In the genomic region with DNA sequence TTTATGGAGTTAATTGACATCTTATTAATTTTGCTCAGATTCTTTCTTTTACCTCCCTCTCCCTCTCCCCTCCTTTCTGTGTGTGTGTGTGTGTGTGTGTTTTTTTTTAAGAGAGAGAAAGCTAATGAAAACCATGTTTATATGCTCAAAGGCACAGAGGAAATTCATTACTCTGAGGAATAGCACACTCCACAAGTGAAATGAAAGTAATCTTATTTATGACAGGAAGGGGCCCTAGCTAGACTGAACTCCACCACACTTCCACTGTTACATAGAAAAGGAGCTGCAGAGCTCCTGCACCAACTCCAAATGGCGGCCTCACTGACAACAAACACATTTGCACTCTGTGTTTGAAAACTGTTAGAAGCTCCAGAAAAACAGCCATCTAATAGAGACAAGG, we compare ENCODE assay signal across 8 cellular contexts.
DNase-seq lines count a peak whose midpoint lies in the region; ATAC-seq and TF ChIP-seq lines count a peak whose summit lies in the region.

No MANE protein-coding gene starts in this region.

- H3K4me1 Mint-ChIP-seq in activated T-helper 1 cell treated with anti-CD3 and anti-CD28 coated beads, Interleukin-12 subunit alpha, Interleukin-12 subunit beta, Interleukin-2, Interleukin-4 antibody, amounts not matched to agents 30 ng/mL and 10 ng/mL and 1 ng/mL, durations not matched to agents 14 hours and 24 hours and 36 hours (ENCODE audit: low read depth), result peaks cover 32% of the 10 kb centered on the region
- H3K4me1 Mint-ChIP-seq in WTC11, result peaks cover 11% of the 10 kb centered on the region; the same call in 1 of the 2 replicates

- peak overlapping the region; percentile 61 for H3K4me2 ChIP-seq in osteoblast (ENCODE audit: insufficient read depth, low read length)

- intact Hi-C loops in activated T-helper 1 cell treated with anti-CD3 and anti-CD28 coated beads, Interleukin-12 subunit alpha, Interleukin-12 subunit beta, Interleukin-2, Interleukin-4 antibody, amounts not matched to agents 30 ng/mL and 10 ng/mL and 1 ng/mL, durations not matched to agents 14 hours and 24 hours and 36 hours (cut with micrococcal nuclease), result loop anchor here (10.0 kb wide), 4 partner anchors 422 to 1052 kb away; partner anchors contain the start of gene CHIC2

- DNase-seq in activated T-helper 1 cell treated with anti-CD3 and anti-CD28 coated beads, Interleukin-12 subunit alpha, Interleukin-12 subunit beta, Interleukin-2, Interleukin-4 antibody, amounts not matched to agents 30 ng/mL and 10 ng/mL and 1 ng/mL, durations not matched to agents 14 hours and 24 hours and 36 hours (ENCODE audit: low spot score), result no peak
- DNase-seq in osteoblast (ENCODE audit: insufficient read length, low spot score, missing footprints) (no peak), WTC11 (ENCODE audit: low spot score) (no peak), germinal center (ENCODE audit: low spot score) (no peak), omental fat pad (ENCODE audit: low spot score) (no peak), NCI-H2081 treated with DMSO at 0.1 percent for 48 hours (lab: John Stamatoyannopoulos, UW) (no peak)

- POLR2A ChIA-PET in WTC11 (lab: Charles Lee), result no interaction called here

- no peaks in the 10 kb centered on the region for H3K79me2 ChIP-seq in osteoblast (ENCODE audit: insufficient read depth, low read length)

- H3K4me3 ChIP-seq in osteoblast (ENCODE audit: insufficient read depth, low read length), result peak overlapping the region; percentile 14

- no peaks in the 10 kb centered on the region for H4K20me1 ChIP-seq in osteoblast (ENCODE audit: insufficient read depth, low read length)

- H3K36me3 ChIP-seq in osteoblast (ENCODE audit: insufficient read depth, low read length), result no peaks in the 10 kb centered on the region

- H3K27me3 Mint-ChIP-seq in activated T-helper 1 cell treated with anti-CD3 and anti-CD28 coated beads, Interleukin-12 subunit alpha, Interleukin-12 subunit beta, Interleukin-2, Interleukin-4 antibody, amounts not matched to agents 30 ng/mL and 10 ng/mL and 1 ng/mL, durations not matched to agents 14 hours and 24 hours and 36 hours (ENCODE audit: insufficient read depth), result no peaks in the 10 kb centered on the region
- no peaks in the 10 kb centered on the region for H3K27me3 Mint-ChIP-seq in WTC11 (ENCODE audit: low read depth)

- H3K4me1 ChIP-seq in osteoblast (ENCODE audit: insufficient read depth, low read length), result peaks cover 43% of the 10 kb centered on the region

- peak overlapping the region; percentile 20 for H3K27ac ChIP-seq in osteoblast (ENCODE audit: low read depth, low read length)

- H3K9me3 ChIP-seq in osteoblast (ENCODE audit: low read depth, low read length), result no peaks in the 10 kb centered on the region

- peak overlapping the region; percentile 59 for H3K4me3 Mint-ChIP-seq in activated T-helper 1 cell treated with anti-CD3 and anti-CD28 coated beads, Interleukin-12 subunit alpha, Interleukin-12 subunit beta, Interleukin-2, Interleukin-4 antibody, amounts not matched to agents 30 ng/mL and 10 ng/mL and 1 ng/mL, durations not matched to agents 14 hours and 24 hours and 36 hours
- H3K4me3 Mint-ChIP-seq in WTC11, result no peak overlapping the region

- peak overlapping the region; percentile 69 for H2AFZ ChIP-seq in osteoblast (ENCODE audit: low read length)

- H3K27ac Mint-ChIP-seq in activated T-helper 1 cell treated with anti-CD3 and anti-CD28 coated beads, Interleukin-12 subunit alpha, Interleukin-12 subunit beta, Interleukin-2, Interleukin-4 antibody, amounts not matched to agents 30 ng/mL and 10 ng/mL and 1 ng/mL, durations not matched to agents 14 hours and 24 hours and 36 hours, result peak overlapping the region; percentile 83
- H3K27ac Mint-ChIP-seq in WTC11, result no peak overlapping the region

- peak; percentile 80 for ATAC-seq in GM19043 (IDR thresholded peaks at IDR 0.05; ENCODE audit: low read depth, unreplicated experiment)
- peak; percentile 73 for ATAC-seq in HG02884 (IDR thresholded peaks at IDR 0.05; ENCODE audit: unreplicated experiment)
- no peak for ATAC-seq in WTC11
- ATAC-seq in omental fat pad (ENCODE audit: low FRiP score), result no peak

- no peaks in the 10 kb centered on the region for H3K36me3 Mint-ChIP-seq in activated T-helper 1 cell treated with anti-CD3 and anti-CD28 coated beads, Interleukin-12 subunit alpha, Interleukin-12 subunit beta, Interleukin-2, Interleukin-4 antibody, amounts not matched to agents 30 ng/mL and 10 ng/mL and 1 ng/mL, durations not matched to agents 14 hours and 24 hours and 36 hours (ENCODE audit: low read depth)
- no peaks in the 10 kb centered on the region for H3K36me3 Mint-ChIP-seq in WTC11

- CTCF ChIA-PET in WTC11 (lab: Charles Lee), result interaction anchor here (1.5 kb wide), 1 partner anchor 1221 kb away, joined by 15 read pairs; no protein-coding TSS in a partner anchor

- TF ChIP-seq CTCF in osteoblast (IDR thresholded peaks at IDR 0.05; ENCODE audit: extremely low read depth, low read depth, low read length) (no peak), WTC11 (IDR thresholded peaks at IDR 0.05) (no peak), omental fat pad (IDR thresholded peaks at IDR 0.05) (no peak)

- no peaks in the 10 kb centered on the region for H3K27me3 ChIP-seq in osteoblast (ENCODE audit: insufficient read depth, low read length)

- no peaks in the 10 kb centered on the region for H3K9me3 Mint-ChIP-seq in activated T-helper 1 cell treated with anti-CD3 and anti-CD28 coated beads, Interleukin-12 subunit alpha, Interleukin-12 subunit beta, Interleukin-2, Interleukin-4 antibody, amounts not matched to agents 30 ng/mL and 10 ng/mL and 1 ng/mL, durations not matched to agents 14 hours and 24 hours and 36 hours
- H3K9me3 Mint-ChIP-seq in WTC11, result peaks cover 3% of the 10 kb centered on the region

TF ChIP-seq in WTC11, 78 proteins besides CTCF, POLR2A, EP300 and RAD21 (continues in another document):
- TF ChIP-seq, protein P1, sequence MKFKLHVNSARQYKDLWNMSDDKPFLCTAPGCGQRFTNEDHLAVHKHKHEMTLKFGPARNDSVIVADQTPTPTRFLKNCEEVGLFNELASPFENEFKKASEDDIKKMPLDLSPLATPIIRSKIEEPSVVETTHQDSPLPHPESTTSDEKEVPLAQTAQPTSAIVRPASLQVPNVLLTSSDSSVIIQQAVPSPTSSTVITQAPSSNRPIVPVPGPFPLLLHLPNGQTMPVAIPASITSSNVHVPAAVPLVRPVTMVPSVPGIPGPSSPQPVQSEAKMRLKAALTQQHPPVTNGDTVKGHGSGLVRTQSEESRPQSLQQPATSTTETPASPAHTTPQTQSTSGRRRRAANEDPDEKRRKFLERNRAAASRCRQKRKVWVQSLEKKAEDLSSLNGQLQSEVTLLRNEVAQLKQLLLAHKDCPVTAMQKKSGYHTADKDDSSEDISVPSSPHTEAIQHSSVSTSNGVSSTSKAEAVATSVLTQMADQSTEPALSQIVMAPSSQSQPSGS (CRISPR knock-in tag; IDR thresholded peaks at IDR 0.05; ENCODE audit: borderline replicate concordance, low read depth), result no peak
- no peak for TF ChIP-seq ZNF138 (CRISPR knock-in tag; conservative IDR thresholded peaks at IDR 0.05)
- TF ChIP-seq, protein P2, sequence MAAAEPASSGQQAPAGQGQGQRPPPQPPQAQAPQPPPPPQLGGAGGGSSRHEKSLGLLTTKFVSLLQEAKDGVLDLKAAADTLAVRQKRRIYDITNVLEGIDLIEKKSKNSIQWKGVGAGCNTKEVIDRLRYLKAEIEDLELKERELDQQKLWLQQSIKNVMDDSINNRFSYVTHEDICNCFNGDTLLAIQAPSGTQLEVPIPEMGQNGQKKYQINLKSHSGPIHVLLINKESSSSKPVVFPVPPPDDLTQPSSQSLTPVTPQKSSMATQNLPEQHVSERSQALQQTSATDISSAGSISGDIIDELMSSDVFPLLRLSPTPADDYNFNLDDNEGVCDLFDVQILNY (CRISPR knock-in tag; IDR thresholded peaks at IDR 0.05), result no peak
- TF ChIP-seq, protein P3, sequence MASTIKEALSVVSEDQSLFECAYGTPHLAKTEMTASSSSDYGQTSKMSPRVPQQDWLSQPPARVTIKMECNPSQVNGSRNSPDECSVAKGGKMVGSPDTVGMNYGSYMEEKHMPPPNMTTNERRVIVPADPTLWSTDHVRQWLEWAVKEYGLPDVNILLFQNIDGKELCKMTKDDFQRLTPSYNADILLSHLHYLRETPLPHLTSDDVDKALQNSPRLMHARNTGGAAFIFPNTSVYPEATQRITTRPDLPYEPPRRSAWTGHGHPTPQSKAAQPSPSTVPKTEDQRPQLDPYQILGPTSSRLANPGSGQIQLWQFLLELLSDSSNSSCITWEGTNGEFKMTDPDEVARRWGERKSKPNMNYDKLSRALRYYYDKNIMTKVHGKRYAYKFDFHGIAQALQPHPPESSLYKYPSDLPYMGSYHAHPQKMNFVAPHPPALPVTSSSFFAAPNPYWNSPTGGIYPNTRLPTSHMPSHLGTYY (CRISPR knock-in tag; IDR thresholded peaks at IDR 0.05), result no peak
- TF ChIP-seq, protein P4, sequence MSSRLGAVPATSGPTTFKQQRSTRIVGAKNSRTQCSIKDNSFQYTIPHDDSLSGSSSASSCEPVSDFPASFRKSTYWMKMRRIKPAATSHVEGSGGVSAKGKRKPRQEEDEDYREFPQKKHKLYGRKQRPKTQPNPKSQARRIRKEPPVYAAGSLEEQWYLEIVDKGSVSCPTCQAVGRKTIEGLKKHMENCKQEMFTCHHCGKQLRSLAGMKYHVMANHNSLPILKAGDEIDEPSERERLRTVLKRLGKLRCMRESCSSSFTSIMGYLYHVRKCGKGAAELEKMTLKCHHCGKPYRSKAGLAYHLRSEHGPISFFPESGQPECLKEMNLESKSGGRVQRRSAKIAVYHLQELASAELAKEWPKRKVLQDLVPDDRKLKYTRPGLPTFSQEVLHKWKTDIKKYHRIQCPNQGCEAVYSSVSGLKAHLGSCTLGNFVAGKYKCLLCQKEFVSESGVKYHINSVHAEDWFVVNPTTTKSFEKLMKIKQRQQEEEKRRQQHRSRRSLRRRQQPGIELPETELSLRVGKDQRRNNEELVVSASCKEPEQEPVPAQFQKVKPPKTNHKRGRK (CRISPR knock-in tag; IDR thresholded peaks at IDR 0.05; ENCODE audit: borderline replicate concordance), result no peak
- no peak for TF ChIP-seq ELF4 (CRISPR knock-in tag; IDR thresholded peaks at IDR 0.05; ENCODE audit: low read depth)
- TF ChIP-seq NR3C1 (CRISPR knock-in tag; conservative IDR thresholded peaks at IDR 0.05; ENCODE audit: low read depth), result no peak
- no peak for TF ChIP-seq RORB (CRISPR knock-in tag; IDR thresholded peaks at IDR 0.05)
- no peak for TF ChIP-seq ZNF232 (CRISPR knock-in tag; IDR thresholded peaks at IDR 0.05)
- no peak for TF ChIP-seq PRRX2 (CRISPR knock-in tag; IDR thresholded peaks at IDR 0.05)
- no peak for TF ChIP-seq ATF1 (CRISPR knock-in tag; IDR thresholded peaks at IDR 0.05)
- no peak for TF ChIP-seq ZNF263 (CRISPR knock-in tag; IDR thresholded peaks at IDR 0.05; ENCODE audit: low read depth)
- TF ChIP-seq MXD4 (CRISPR knock-in tag; IDR thresholded peaks at IDR 0.05; ENCODE audit: borderline replicate concordance), result no peak
- TF ChIP-seq ZBTB21 (CRISPR knock-in tag; IDR thresholded peaks at IDR 0.05; ENCODE audit: borderline replicate concordance), result no peak

Comparison
In these comparisons a context has a peak if more than half of its experiments do, and no peak if none do; other contexts are left out.
1. ATAC-seq: peak in GM19043 (single experiment) and HG02884 (single experiment); none in WTC11 (single experiment) and omental fat pad (single experiment).